8 cellular contexts compared by ENCODE assay signal in the genomic region with DNA sequence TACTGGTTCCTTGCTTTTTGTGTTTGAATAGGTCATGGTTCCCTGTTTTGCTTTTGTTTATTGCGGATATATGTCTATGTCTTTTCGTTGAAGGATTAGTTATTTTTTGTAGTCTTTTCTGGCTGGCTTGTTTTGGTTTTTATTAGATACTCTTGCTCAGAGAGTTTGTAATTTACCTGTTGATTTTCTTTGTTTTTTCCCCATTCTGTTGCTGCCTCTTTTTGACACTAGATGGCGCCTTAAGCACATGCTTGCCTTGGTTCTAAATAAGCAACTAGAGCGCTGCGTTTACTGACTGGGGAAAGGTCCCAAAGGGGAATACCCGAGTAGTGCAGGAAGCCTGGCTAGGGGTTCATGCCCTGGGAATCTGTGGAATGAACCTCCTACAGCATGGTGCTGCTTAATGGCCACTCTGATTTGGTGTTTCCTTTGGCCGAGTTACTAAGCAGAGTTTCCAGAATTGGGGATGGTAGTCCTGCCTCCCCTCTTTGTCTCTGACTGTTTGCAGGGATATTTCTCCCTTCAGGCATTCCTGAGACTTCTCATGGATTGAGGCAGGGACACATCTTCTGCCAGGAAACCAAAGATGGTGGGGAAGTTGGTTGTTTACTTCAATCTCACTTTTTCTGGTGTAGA.
DNase-seq lines count a peak whose midpoint lies in the region; ATAC-seq and TF ChIP-seq lines count a peak whose summit lies in the region.

No MANE protein-coding gene starts in this region.

- peaks cover 15% of the 10 kb centered on the region for H3K27me3 Mint-ChIP-seq in type B pancreatic cell

- peaks cover 5% of the 10 kb centered on the region for H3K36me3 Mint-ChIP-seq in type B pancreatic cell

- intact Hi-C loops in sciatic nerve (cut with DNase I): no loop called here

- peaks cover 13% of the 10 kb centered on the region for H3K9me3 Mint-ChIP-seq in type B pancreatic cell

- H3K4me1 Mint-ChIP-seq in type B pancreatic cell (ENCODE audit: unreplicated experiment): peaks cover 11% of the 10 kb centered on the region

- ATAC-seq in sciatic nerve: no peak

- no peak overlapping the region for H3K27ac Mint-ChIP-seq in type B pancreatic cell

- H3K4me3 ChIP-seq in epithelial cell of proximal tubule (ENCODE audit: low read depth, low read length): no peak overlapping the region

- H3K4me3 Mint-ChIP-seq in type B pancreatic cell: no peak overlapping the region

- DNase-seq in stimulated activated CD4-positive, alpha-beta T cell treated with anti-CD3 and anti-CD28 coated beads, Interleukin-2, amount 100 ng/mL, for 48 hours: peak; percentile 9 to 10
- no peak for DNase-seq in stimulated activated CD4-positive, alpha-beta T cell treated with anti-CD3 and anti-CD28 coated beads, Interleukin-1b, Interleukin-23, amount 100 ng/mL, for 48 hours
- DNase-seq in NCI-H524 treated with DMSO at 0.1 percent for 48 hours (lab: John Stamatoyannopoulos, UW): peak; percentile 32
- peak; percentile 18 for DNase-seq in epithelial cell of proximal tubule (ENCODE audit: low read depth)
- DNase-seq in type B pancreatic cell (ENCODE audit: extremely low spot score, unreplicated experiment): peak; percentile 27
- no peak for DNase-seq in NCI-H187 (lab: John Stamatoyannopoulos, UW)
- no peak for DNase-seq in activated naive CD4-positive, alpha-beta T cell treated with anti-CD3 and anti-CD28 coated beads, Interleukin-2, amount 50 U/mL, for 16 hours
- DNase-seq in sciatic nerve (ENCODE audit: low spot score): no peak

- TF ChIP-seq CTCF in epithelial cell of proximal tubule (conservative IDR thresholded peaks at IDR 0.05; ENCODE audit: low read depth, low read length): peak; percentile 88
- TF ChIP-seq CTCF in type B pancreatic cell (conservative IDR thresholded peaks at IDR 0.05): peak; percentile 80

Comparison
In these comparisons a context has a peak if more than half of its experiments do, and no peak if none do; other contexts are left out.
1. DNase-seq: peak in stimulated activated CD4-positive, alpha-beta T cell treated with anti-CD3 and anti-CD28 coated beads, Interleukin-2, amount 100 ng/mL, for 48 hours (2 of 2), NCI-H524 treated with DMSO at 0.1 percent for 48 hours (single experiment), epithelial cell of proximal tubule (single experiment) and type B pancreatic cell (single experiment); none in stimulated activated CD4-positive, alpha-beta T cell treated with anti-CD3 and anti-CD28 coated beads, Interleukin-1b, Interleukin-23, amount 100 ng/mL, for 48 hours (single experiment), NCI-H187 (0 of 2), activated naive CD4-positive, alpha-beta T cell treated with anti-CD3 and anti-CD28 coated beads, Interleukin-2, amount 50 U/mL, for 16 hours (single experiment) and sciatic nerve (single experiment).